In genomic region chr1:228486596-228487335, GRCh38 we compare ENCODE assay signal across 8 cellular contexts. TPM values are rescaled to one million over a fixed set of nuclear protein-coding genes. Genes with fewer than 3 reads are reported as not detected.
DNase-seq lines count a peak whose midpoint lies in the region; ATAC-seq and TF ChIP-seq lines count a peak whose summit lies in the region.

No MANE protein-coding gene starts in this region.

- ATAC-seq in GM19043 (IDR thresholded peaks at IDR 0.05; ENCODE audit: low read depth, unreplicated experiment): peak; percentile 44
- ATAC-seq in HG03354 (IDR thresholded peaks at IDR 0.05; ENCODE audit: poor library complexity, severe bottlenecking, unreplicated experiment): peak; percentile 66

- peak overlapping the region; percentile 84 to 85 for H3K9ac ChIP-seq in liver (ENCODE audit: low read depth in 1 of 2, low read length in 2 of 2)

- H3K27me3 ChIP-seq in BE2C (peaks cover 2% of the 10 kb centered on the region; the same call in 1 of the 2 replicates), liver (ENCODE audit: control insufficient read depth in 4 of 4, insufficient read depth in 4 of 4, low read length in 3 of 4) (no peaks in the 10 kb centered on the region)

- H3K27me3 Mint-ChIP-seq in activated CD4-positive, alpha-beta T cell treated with anti-CD3 and anti-CD28 coated beads, Interleukin-2, amount 10 ng/mL, durations not matched to agents 7 days and 5 days: no peaks in the 10 kb centered on the region
- peaks cover 3% of the 10 kb centered on the region for H3K27me3 Mint-ChIP-seq in dendritic cell treated with granulocyte-macrophage colony-stimulating factor and Interleukin-4, amounts not matched to agents 40 ng/mL and 50 ng/mL, for 4 days

- CTCF ChIA-PET in activated CD4-positive, alpha-beta T cell treated with anti-CD3 and anti-CD28 coated beads, Interleukin-2, amount 10 ng/mL, durations not matched to agents 7 days and 5 days (lab: Charles Lee): interaction anchor here (0.7 to 2.0 kb wide), 9 partner anchors 9 to 405 kb away, joined by 3 to 15 read pairs (median 5); a partner anchor contains a TSS

- intact Hi-C loops in dendritic cell treated with granulocyte-macrophage colony-stimulating factor and Interleukin-4, amounts not matched to agents 40 ng/mL and 50 ng/mL, for 4 days (cut with micrococcal nuclease): loop anchor here (2.0 to 10.0 kb wide), 5 partner anchors 28 to 699 kb away; partner anchors contain the start of genes C1orf35, IBA57 and MRPL55

- H3K9me3 ChIP-seq in BE2C: no peaks in the 10 kb centered on the region
- H3K9me3 ChIP-seq in liver (ENCODE audit: control insufficient read depth in 4 of 4, low read length in 3 of 4): no peaks in the 10 kb centered on the region

- H3K9me3 Mint-ChIP-seq in activated CD4-positive, alpha-beta T cell treated with anti-CD3 and anti-CD28 coated beads, Interleukin-2, amount 10 ng/mL, durations not matched to agents 7 days and 5 days: no peaks in the 10 kb centered on the region
- no peaks in the 10 kb centered on the region for H3K9me3 Mint-ChIP-seq in dendritic cell treated with granulocyte-macrophage colony-stimulating factor and Interleukin-4, amounts not matched to agents 40 ng/mL and 50 ng/mL, for 4 days

- POLR2A ChIA-PET in activated CD4-positive, alpha-beta T cell treated with anti-CD3 and anti-CD28 coated beads, Interleukin-2, amount 10 ng/mL, durations not matched to agents 7 days and 5 days (lab: Charles Lee): interaction anchor here (1.3 to 1.5 kb wide), 3 partner anchors 22 to 28 kb away, joined by 3 to 7 read pairs (median 5); a partner anchor contains a TSS

- peak overlapping the region; percentile 100 for H3K27ac Mint-ChIP-seq in activated CD4-positive, alpha-beta T cell treated with anti-CD3 and anti-CD28 coated beads, Interleukin-2, amount 10 ng/mL, durations not matched to agents 7 days and 5 days
- H3K27ac Mint-ChIP-seq in dendritic cell treated with granulocyte-macrophage colony-stimulating factor and Interleukin-4, amounts not matched to agents 40 ng/mL and 50 ng/mL, for 4 days: peak overlapping the region; percentile 100

- TF ChIP-seq CTCF in BE2C (IDR thresholded peaks at IDR 0.05; ENCODE audit: low read depth, low read length) (no peak), liver (IDR thresholded peaks at IDR 0.05; ENCODE audit: low read depth, low read length, missing input control) (no peak)

- H3K4me1 Mint-ChIP-seq in activated CD4-positive, alpha-beta T cell treated with anti-CD3 and anti-CD28 coated beads, Interleukin-2, amount 10 ng/mL, durations not matched to agents 7 days and 5 days: peaks cover 49% of the 10 kb centered on the region
- H3K4me1 Mint-ChIP-seq in dendritic cell treated with granulocyte-macrophage colony-stimulating factor and Interleukin-4, amounts not matched to agents 40 ng/mL and 50 ng/mL, for 4 days (ENCODE audit: low read depth): peaks cover 41% of the 10 kb centered on the region

- H3K36me3 Mint-ChIP-seq in activated CD4-positive, alpha-beta T cell treated with anti-CD3 and anti-CD28 coated beads, Interleukin-2, amount 10 ng/mL, durations not matched to agents 7 days and 5 days (ENCODE audit: low read depth): peaks cover 30% of the 10 kb centered on the region
- H3K36me3 Mint-ChIP-seq in dendritic cell treated with granulocyte-macrophage colony-stimulating factor and Interleukin-4, amounts not matched to agents 40 ng/mL and 50 ng/mL, for 4 days (ENCODE audit: low read depth): peaks cover 49% of the 10 kb centered on the region

- under 1% methylated on average over 60 of the region's 60 CpGs for WGBS in liver

- peak overlapping the region; percentile 99 to 100 for H3K27ac ChIP-seq in liver (ENCODE audit: low read depth in 1 of 2, low read length in 2 of 2)

- DNase-seq in BE2C: peak; percentile 90
- peak; percentile 58 for DNase-seq in NCI-H524 treated with DMSO at 0.1 percent for 48 hours (lab: John Stamatoyannopoulos, UW)
- DNase-seq in activated CD4-positive, alpha-beta T cell treated with anti-CD3 and anti-CD28 coated beads, Interleukin-2, amount 10 ng/mL, durations not matched to agents 7 days and 5 days: peak; percentile 81
- DNase-seq in stimulated activated CD4-positive, alpha-beta T cell treated with anti-CD3 and anti-CD28 coated beads, Interleukin-4, amount 100 ng/mL, for 4 hours: peak; percentile 73 to 82

- peak overlapping the region; percentile 96 for H3K4me3 Mint-ChIP-seq in activated CD4-positive, alpha-beta T cell treated with anti-CD3 and anti-CD28 coated beads, Interleukin-2, amount 10 ng/mL, durations not matched to agents 7 days and 5 days
- peak overlapping the region; percentile 88 for H3K4me3 Mint-ChIP-seq in dendritic cell treated with granulocyte-macrophage colony-stimulating factor and Interleukin-4, amounts not matched to agents 40 ng/mL and 50 ng/mL, for 4 days

- H3K4me1 ChIP-seq in BE2C: peaks cover 3% of the 10 kb centered on the region; the same call in 1 of the 2 replicates
- H3K4me1 ChIP-seq in liver (ENCODE audit: control insufficient read depth in 4 of 4, insufficient read depth in 4 of 4, low read length in 3 of 4): peaks cover 9 to 25% (median 15%) of the 10 kb centered on the region in 4 donors

- H3K36me3 ChIP-seq in BE2C (no peaks in the 10 kb centered on the region), liver (ENCODE audit: control insufficient read depth in 4 of 4, insufficient read depth in 3 of 4, low read depth in 1 of 4, low read length in 3 of 4) (peaks cover 0 to 9% (median 5%) of the 10 kb centered on the region in 4 donors)

- peak overlapping the region; percentile 92 for H3K4me3 ChIP-seq in BE2C (ENCODE audit: low read depth, low read length)
- peak overlapping the region; percentile 34 to 94 (median 77) for H3K4me3 ChIP-seq in liver (ENCODE audit: low read depth in 1 of 3, low read length in 3 of 3)

- TF ChIP-seq RAD21 in liver (IDR thresholded peaks at IDR 0.05): no peak

TF ChIP-seq in liver, 16 proteins besides CTCF, POLR2A, EP300 and RAD21:
- TF ChIP-seq SP1 (IDR thresholded peaks at IDR 0.05) (peak; percentile 41), HNF4A (conservative IDR thresholded peaks at IDR 0.05) (peak in 1 of 2 donors; percentile 6), RXRA (IDR thresholded peaks at IDR 0.05) (no peak), ZBTB33 (IDR thresholded peaks at IDR 0.05) (no peak), NR2F2 (IDR thresholded peaks at IDR 0.05) (no peak), HNF4G (IDR thresholded peaks at IDR 0.05) (no peak), FOXA1 (IDR thresholded peaks at IDR 0.05) (no peak), TAF1 (conservative IDR thresholded peaks at IDR 0.05) (no peak), FOXA2 (IDR thresholded peaks at IDR 0.05) (no peak), YY1 (IDR thresholded peaks at IDR 0.05) (peak; percentile 46), EGR1 (IDR thresholded peaks at IDR 0.05; ENCODE audit: low read depth in 2 of 2) (no peak), JUND (IDR thresholded peaks at IDR 0.05) (peak in 1 of 2 donors; percentile 21)
- TF ChIP-seq, protein P1, sequence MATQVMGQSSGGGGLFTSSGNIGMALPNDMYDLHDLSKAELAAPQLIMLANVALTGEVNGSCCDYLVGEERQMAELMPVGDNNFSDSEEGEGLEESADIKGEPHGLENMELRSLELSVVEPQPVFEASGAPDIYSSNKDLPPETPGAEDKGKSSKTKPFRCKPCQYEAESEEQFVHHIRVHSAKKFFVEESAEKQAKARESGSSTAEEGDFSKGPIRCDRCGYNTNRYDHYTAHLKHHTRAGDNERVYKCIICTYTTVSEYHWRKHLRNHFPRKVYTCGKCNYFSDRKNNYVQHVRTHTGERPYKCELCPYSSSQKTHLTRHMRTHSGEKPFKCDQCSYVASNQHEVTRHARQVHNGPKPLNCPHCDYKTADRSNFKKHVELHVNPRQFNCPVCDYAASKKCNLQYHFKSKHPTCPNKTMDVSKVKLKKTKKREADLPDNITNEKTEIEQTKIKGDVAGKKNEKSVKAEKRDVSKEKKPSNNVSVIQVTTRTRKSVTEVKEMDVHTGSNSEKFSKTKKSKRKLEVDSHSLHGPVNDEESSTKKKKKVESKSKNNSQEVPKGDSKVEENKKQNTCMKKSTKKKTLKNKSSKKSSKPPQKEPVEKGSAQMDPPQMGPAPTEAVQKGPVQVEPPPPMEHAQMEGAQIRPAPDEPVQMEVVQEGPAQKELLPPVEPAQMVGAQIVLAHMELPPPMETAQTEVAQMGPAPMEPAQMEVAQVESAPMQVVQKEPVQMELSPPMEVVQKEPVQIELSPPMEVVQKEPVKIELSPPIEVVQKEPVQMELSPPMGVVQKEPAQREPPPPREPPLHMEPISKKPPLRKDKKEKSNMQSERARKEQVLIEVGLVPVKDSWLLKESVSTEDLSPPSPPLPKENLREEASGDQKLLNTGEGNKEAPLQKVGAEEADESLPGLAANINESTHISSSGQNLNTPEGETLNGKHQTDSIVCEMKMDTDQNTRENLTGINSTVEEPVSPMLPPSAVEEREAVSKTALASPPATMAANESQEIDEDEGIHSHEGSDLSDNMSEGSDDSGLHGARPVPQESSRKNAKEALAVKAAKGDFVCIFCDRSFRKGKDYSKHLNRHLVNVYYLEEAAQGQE (IDR thresholded peaks at IDR 0.05): no peak
TF ChIP-seq in liver: peak in this region for 4.

RNA-seq across cellular contexts. Expression of gene RNF187, which starts 0.4 kb away (rescaled TPM):
- 649 TPM for polyA plus RNA-seq in BE2C (2012; ENCODE audit: insufficient read depth, insufficient read length, low read depth)
- 100 to 1,000 TPM; 110 to 132 TPM for total RNA-seq in activated CD4-positive, alpha-beta T cell treated with anti-CD3 and anti-CD28 coated beads, Interleukin-2, amount 10 ng/mL, durations not matched to agents 7 days and 5 days
- 10 to 100 TPM; 18.7 to 20.4 TPM for total RNA-seq in liver
- 10 to 100 TPM; 26.7 to 32.0 TPM for polyA plus RNA-seq in liver

Comparison
In these comparisons a context has a peak if more than half of its experiments do, and no peak if none do; other contexts are left out.
1. Peak in every context shown above with its lines: DNase-seq, ATAC-seq, H3K4me3 ChIP-seq and H3K27ac ChIP-seq.
2. RNA of gene RNF187, which starts 0.4 kb away (total RNA-seq): 110 to 132 TPM in activated CD4-positive, alpha-beta T cell treated with anti-CD3 and anti-CD28 coated beads, Interleukin-2, amount 10 ng/mL, durations not matched to agents 7 days and 5 days; 18.7 to 20.4 TPM in liver; every median in the first group is over 4 times any median in the second.